ENCODE assay signal across 15 cellular contexts in genomic region chr1:33985656-33986055, GRCh38.
DNase-seq lines count a peak whose midpoint lies in the region; ATAC-seq and TF ChIP-seq lines count a peak whose summit lies in the region.
"Had no signal": no experiment of that assay in that cellular context is flagged by ENCODE, and none has a peak within 500 bp of the region (broad histone marks: within the 10 kb centered on the region; RNA-seq: fewer than 3 reads in every experiment).

No MANE protein-coding gene starts in this region.

- H4K8ac ChIP-seq in IMR-90 (ENCODE audit: low read depth in 2 of 2, low read length in 2 of 2): no peak overlapping the region

- H2AFZ ChIP-seq in IMR-90 (replicated peaks; ENCODE audit: low read length, poor library complexity) (no peak overlapping the region), neural progenitor cell (replicated peaks) (no peak overlapping the region)

- DNase-seq in Daoy (ENCODE audit: low read depth) (peak; percentile 17), IMR-90 (peak; percentile 3), cerebellum (ENCODE audit: low spot score) (peak; percentile 44), sciatic nerve (ENCODE audit: low spot score) (no peak), neural progenitor cell (ENCODE audit: low spot score) (no peak), GF-D8 (lab: John Stamatoyannopoulos, UW) (no peak), NCI-H510A treated with DMSO at 0.1 percent for 48 hours (lab: John Stamatoyannopoulos, UW) (no peak), RWPE1 (ENCODE audit: low spot score) (no peak)
- DNase-seq: activated CD4-positive, CD25-positive, alpha-beta regulatory T cell treated with anti-CD3 and anti-CD28 coated beads, Interleukin-2, amount 50 U/mL, for 72 hours; activated gamma-delta T cell treated with Interleukin-2 at 50 U/mL for 16 hours; ovary; SHP77; T-helper 17 cell had no signal

- dilution Hi-C loops in IMR-90 (cut with HindIII; ENCODE audit: low sequenced_read_pairs, unreplicated experiment): no loop called here

- no peak overlapping the region for H3K23ac ChIP-seq in IMR-90 (ENCODE audit: low read depth, low read length)

- H3K4me3 Mint-ChIP-seq in neural progenitor cell: no peak overlapping the region
- H3K4me3 Mint-ChIP-seq: T-helper 17 cell had no signal

- TF ChIP-seq RAD21 in IMR-90 (IDR thresholded peaks at IDR 0.05; ENCODE audit: low read length): no peak

- TF ChIP-seq POLR2A in IMR-90 (IDR thresholded peaks at IDR 0.05; ENCODE audit: low read depth, low read length): no peak

- BruUV-seq in IMR-90 (replicated peaks; lab: Mats Ljungman, UMichigan): no TSS peak

- no peak for ATAC-seq in IMR-90 (ENCODE audit: low read depth)
- peak; percentile 20 for ATAC-seq in sciatic nerve
- ATAC-seq: T-helper 17 cell had no signal

- no peak overlapping the region for H2BK15ac ChIP-seq in IMR-90 (ENCODE audit: low read depth, low read length)

- no peak overlapping the region for H2AK9ac ChIP-seq in IMR-90 (replicated peaks; ENCODE audit: low read depth, low read length, poor library complexity)

- no peaks in the 10 kb centered on the region for H3K36me3 Mint-ChIP-seq in neural progenitor cell

- no peak overlapping the region for H4K5ac ChIP-seq in IMR-90 (ENCODE audit: low read depth, low read length)

- peaks cover 14% of the 10 kb centered on the region for H3K4me1 Mint-ChIP-seq in neural progenitor cell

- POLR2A ChIA-PET in IMR-90 (lab: Charles Lee; ENCODE audit: unreplicated experiment): no interaction called here
- POLR2A ChIA-PET in RWPE1 (lab: Yijun Ruan, JAX; ENCODE audit: low non-redundant PET): no interaction called here

- no peak overlapping the region for H3K18ac ChIP-seq in IMR-90 (ENCODE audit: low read depth, low read length)

- no peak overlapping the region for H3K9ac ChIP-seq in IMR-90 (ENCODE audit: low read depth, low read length)
- H3K9ac ChIP-seq in neural progenitor cell: no peak overlapping the region

- WGBS in IMR-90 (ENCODE audit: extremely low coverage in 2 of 2, insufficient read length in 1 of 2), 2 experiments: 70% methylated on average over 2 of the region's 4 CpGs; no CpG with 5 or more reads in 1 of the 2 experiments

- in situ Hi-C loops in IMR-90 (cut with MboI; ENCODE audit: low sequenced_read_pairs): no loop called here

- H2BK120ac ChIP-seq in IMR-90 (ENCODE audit: low read depth, low read length): no peak overlapping the region

- H3K79me2 ChIP-seq in neural progenitor cell (ENCODE audit: low read depth): no peaks in the 10 kb centered on the region

- no peaks in the 10 kb centered on the region for H3K4me1 ChIP-seq in IMR-90 (ENCODE audit: control insufficient read depth, insufficient read depth, low read length)
- H3K4me1 ChIP-seq in neural progenitor cell: peaks cover 8% of the 10 kb centered on the region

- H3K27ac ChIP-seq in IMR-90 (ENCODE audit: insufficient read depth, low read length): no peak overlapping the region
- H3K27ac ChIP-seq in neural progenitor cell: no peak overlapping the region
- no peak overlapping the region for H3K27ac ChIP-seq in RWPE1
- H3K27ac ChIP-seq: C4-2B, ovary had no signal

- H2AK5ac ChIP-seq in IMR-90 (ENCODE audit: low read depth, low read length): no peak overlapping the region

- H2BK5ac ChIP-seq in IMR-90 (ENCODE audit: low read depth, low read length, poor library complexity, severe bottlenecking): no peak overlapping the region

- no peak overlapping the region for H2BK20ac ChIP-seq in IMR-90 (ENCODE audit: low read depth, low read length)

- no peak overlapping the region for H3K56ac ChIP-seq in IMR-90 (ENCODE audit: extremely low read depth, insufficient read depth, low read length)

- H4K20me1 ChIP-seq in IMR-90 (ENCODE audit: insufficient read depth, low read length) (no peaks in the 10 kb centered on the region), neural progenitor cell (ENCODE audit: low read depth) (no peaks in the 10 kb centered on the region)

- H3K9me3 ChIP-seq in IMR-90 (ENCODE audit: control insufficient read depth, insufficient read depth, low read length) (peaks cover 26% of the 10 kb centered on the region), neural progenitor cell (ENCODE audit: low read depth) (no peaks in the 10 kb centered on the region)
- H3K9me3 ChIP-seq: ovary had no signal

- no peak overlapping the region for H3K27ac Mint-ChIP-seq in neural progenitor cell
- H3K27ac Mint-ChIP-seq: T-helper 17 cell had no signal

- no peak overlapping the region for H3K14ac ChIP-seq in IMR-90 (replicated peaks; ENCODE audit: low read depth, low read length)

- H4K91ac ChIP-seq in IMR-90 (ENCODE audit: insufficient read depth, low read depth, low read length): no peak overlapping the region

- H3K4ac ChIP-seq in IMR-90 (ENCODE audit: low read depth, low read length): no peak overlapping the region

- H3K27me3 ChIP-seq in IMR-90 (ENCODE audit: control insufficient read depth, insufficient read depth, low read length): no peaks in the 10 kb centered on the region
- H3K27me3 ChIP-seq in neural progenitor cell: no peaks in the 10 kb centered on the region
- H3K27me3 ChIP-seq: dorsolateral prefrontal cortex, ovary had no signal

- intact Hi-C loops in IMR-90 (cut with micrococcal nuclease): no loop called here
- intact Hi-C loops in sciatic nerve (cut with DNase I): no loop called here

- H3K4me2 ChIP-seq in IMR-90 (ENCODE audit: low read depth, low read length) (no peak overlapping the region), neural progenitor cell (no peak overlapping the region)

- no peak for TF ChIP-seq CTCF in IMR-90 (conservative IDR thresholded peaks at IDR 0.05; ENCODE audit: low read depth, low read length)
- no peak for TF ChIP-seq CTCF in neural progenitor cell (IDR thresholded peaks at IDR 0.05)
- TF ChIP-seq CTCF in RWPE1 (conservative IDR thresholded peaks at IDR 0.05; ENCODE audit: low read depth): no peak

- CTCF ChIA-PET in IMR-90 (lab: Yijun Ruan, JAX): no interaction called here
- CTCF ChIA-PET in RWPE1 (lab: Yijun Ruan, JAX): no interaction called here

- H3K36me3 ChIP-seq in IMR-90 (ENCODE audit: control insufficient read depth, insufficient read depth, low read length) (no peaks in the 10 kb centered on the region), neural progenitor cell (no peaks in the 10 kb centered on the region)
- H3K36me3 ChIP-seq: ovary had no signal

- no peaks in the 10 kb centered on the region for H3K9me1 ChIP-seq in IMR-90 (ENCODE audit: insufficient read depth, low read length)

- H3K79me1 ChIP-seq in IMR-90 (ENCODE audit: low read depth in 1 of 2, low read length in 2 of 2): no peaks in the 10 kb centered on the region

- no peaks in the 10 kb centered on the region for H3K9me3 Mint-ChIP-seq in neural progenitor cell

- peaks cover 7% of the 10 kb centered on the region for H3K27me3 Mint-ChIP-seq in neural progenitor cell (ENCODE audit: insufficient read depth, low read depth)

- no peaks in the 10 kb centered on the region for H3F3A ChIP-seq in neural progenitor cell (ENCODE audit: low read depth)

- H3K4me3 ChIP-seq in IMR-90 (ENCODE audit: insufficient read depth, low read depth, low read length) (no peak overlapping the region), neural progenitor cell (no peak overlapping the region)
- H3K4me3 ChIP-seq: dorsolateral prefrontal cortex, ovary had no signal

TF ChIP-seq in IMR-90, 13 proteins besides CTCF, POLR2A, EP300 and RAD21:
- TF ChIP-seq, protein P1, sequence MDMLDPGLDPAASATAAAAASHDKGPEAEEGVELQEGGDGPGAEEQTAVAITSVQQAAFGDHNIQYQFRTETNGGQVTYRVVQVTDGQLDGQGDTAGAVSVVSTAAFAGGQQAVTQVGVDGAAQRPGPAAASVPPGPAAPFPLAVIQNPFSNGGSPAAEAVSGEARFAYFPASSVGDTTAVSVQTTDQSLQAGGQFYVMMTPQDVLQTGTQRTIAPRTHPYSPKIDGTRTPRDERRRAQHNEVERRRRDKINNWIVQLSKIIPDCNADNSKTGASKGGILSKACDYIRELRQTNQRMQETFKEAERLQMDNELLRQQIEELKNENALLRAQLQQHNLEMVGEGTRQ (IDR thresholded peaks at IDR 0.05; ENCODE audit: low read depth, low read length): no peak
- TF ChIP-seq NFE2L2 (IDR thresholded peaks at IDR 0.05; ENCODE audit: low read depth, low read length) (no peak), BHLHE40 (IDR thresholded peaks at IDR 0.05; ENCODE audit: low read depth, low read length) (no peak), RCOR1 (IDR thresholded peaks at IDR 0.05; ENCODE audit: insufficient replicate concordance, low read length) (no peak), FOS (IDR thresholded peaks at IDR 0.05; ENCODE audit: low read depth, low read length) (no peak), MXI1 (IDR thresholded peaks at IDR 0.05; ENCODE audit: borderline replicate concordance, low read depth, low read length) (no peak), CEBPB (IDR thresholded peaks at IDR 0.05; ENCODE audit: low read depth, low read length) (no peak), CHD1 (IDR thresholded peaks at IDR 0.05; ENCODE audit: low read depth, low read length) (no peak), RFX5 (IDR thresholded peaks at IDR 0.05; ENCODE audit: low read depth, low read length) (no peak), SMC3 (IDR thresholded peaks at IDR 0.05; ENCODE audit: low read depth, low read length) (no peak), MAZ (IDR thresholded peaks at IDR 0.05; ENCODE audit: borderline replicate concordance, low read depth, low read length) (no peak), MAFK (IDR thresholded peaks at IDR 0.05; ENCODE audit: low read depth, low read length) (no peak)
- TF ChIP-seq, protein P2, sequence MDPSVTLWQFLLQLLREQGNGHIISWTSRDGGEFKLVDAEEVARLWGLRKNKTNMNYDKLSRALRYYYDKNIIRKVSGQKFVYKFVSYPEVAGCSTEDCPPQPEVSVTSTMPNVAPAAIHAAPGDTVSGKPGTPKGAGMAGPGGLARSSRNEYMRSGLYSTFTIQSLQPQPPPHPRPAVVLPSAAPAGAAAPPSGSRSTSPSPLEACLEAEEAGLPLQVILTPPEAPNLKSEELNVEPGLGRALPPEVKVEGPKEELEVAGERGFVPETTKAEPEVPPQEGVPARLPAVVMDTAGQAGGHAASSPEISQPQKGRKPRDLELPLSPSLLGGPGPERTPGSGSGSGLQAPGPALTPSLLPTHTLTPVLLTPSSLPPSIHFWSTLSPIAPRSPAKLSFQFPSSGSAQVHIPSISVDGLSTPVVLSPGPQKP (IDR thresholded peaks at IDR 0.05; ENCODE audit: borderline replicate concordance, low read depth, low read length): no peak
TF ChIP-seq in IMR-90: peak in this region for 0.

Comparison
In these comparisons a context has a peak if more than half of its experiments do, and no peak if none do; other contexts are left out.
1. DNase-seq: peak in Daoy (single experiment), IMR-90 (single experiment) and cerebellum (single experiment); none in sciatic nerve (single experiment), neural progenitor cell (single experiment), GF-D8 (single experiment), NCI-H510A treated with DMSO at 0.1 percent for 48 hours (single experiment) and RWPE1 (single experiment).